In genomic region chr17:19270951-19271611, GRCh38 we compare ENCODE assay signal across 10 cellular contexts. TPM values are rescaled to one million over a fixed set of nuclear protein-coding genes. Genes with fewer than 3 reads are reported as not detected.
DNase-seq lines count a peak whose midpoint lies in the region; ATAC-seq and TF ChIP-seq lines count a peak whose summit lies in the region.
"Had no signal": no experiment of that assay in that cellular context is flagged by ENCODE, and none has a peak within 500 bp of the region (broad histone marks: within the 10 kb centered on the region; RNA-seq: fewer than 3 reads in every experiment).

No MANE protein-coding gene starts in this region.

- H3K4me1 ChIP-seq in stomach = peaks cover 42 to 79% (median 67%) of the 10 kb centered on the region in 4 donors

- H3K27me3 ChIP-seq in stomach = no peaks in the 10 kb centered on the region

- DNase-seq in NCI-H2029 (lab: John Stamatoyannopoulos, UW) = peak; percentile 31
- DNase-seq in NCI-H2029 treated with DMSO at 0.1 percent for 48 hours (lab: John Stamatoyannopoulos, UW) = no peak
- no peak for DNase-seq in stomach
- DNase-seq in UCSD-AML1 (lab: John Stamatoyannopoulos, UW; ENCODE audit: unreplicated experiment) = no peak
- DNase-seq in hypothalamus (lab: John Stamatoyannopoulos, UW) = no peak
- no peak for DNase-seq in stimulated activated naive CD4-positive, alpha-beta T cell treated with Interleukin-2 at 50 U/mL for 16 hours (lab: John Stamatoyannopoulos, UW)
- DNase-seq: Karpas-422 had no signal

- no peaks in the 10 kb centered on the region for H3K9me3 ChIP-seq in stomach
- H3K9me3 ChIP-seq: thoracic aorta had no signal

- 68 to 75% (median 70%) methylated on average over 7 of the region's 7 CpGs for WGBS in stomach, 5 donors

- H3K4me3 ChIP-seq in stomach = no peak overlapping the region
- H3K4me3 ChIP-seq: thoracic aorta had no signal

- no peak for TF ChIP-seq EP300 in stomach (IDR thresholded peaks at IDR 0.05)

- peaks cover 0 to 7% (median 0%) of the 10 kb centered on the region in 4 donors for H3K36me3 ChIP-seq in stomach
- H3K36me3 ChIP-seq: thoracic aorta had no signal

- intact Hi-C loops in stomach (cut with DNase I; ENCODE audit: low total_unique reads) = no loop called here

- ATAC-seq in HG03066 (IDR thresholded peaks at IDR 0.05; ENCODE audit: low read depth, unreplicated experiment) = peak; percentile 80

- TF ChIP-seq POLR2A in stomach (IDR thresholded peaks at IDR 0.05) = no peak

- TF ChIP-seq CTCF in stomach (IDR thresholded peaks at IDR 0.05) = no peak

- H3K27ac ChIP-seq in cingulate gyrus (ENCODE audit: low read depth, low read length) = peak overlapping the region; percentile 80
- peak overlapping the region in 4 of 5 donors; percentile 2 to 48 (median 34) for H3K27ac ChIP-seq in stomach

RNA-seq across cellular contexts. Expression of gene EPN2, which starts 33.9 kb away (rescaled TPM):
- total RNA-seq in stomach = 10 to 100 TPM; 24.5 to 71.9 (median 32.1) TPM
- polyA plus RNA-seq in stomach = 10 to 100 TPM; 10.7 to 21.1 (median 11.9) TPM
